12 cellular contexts compared by ENCODE assay signal in the genomic region with DNA sequence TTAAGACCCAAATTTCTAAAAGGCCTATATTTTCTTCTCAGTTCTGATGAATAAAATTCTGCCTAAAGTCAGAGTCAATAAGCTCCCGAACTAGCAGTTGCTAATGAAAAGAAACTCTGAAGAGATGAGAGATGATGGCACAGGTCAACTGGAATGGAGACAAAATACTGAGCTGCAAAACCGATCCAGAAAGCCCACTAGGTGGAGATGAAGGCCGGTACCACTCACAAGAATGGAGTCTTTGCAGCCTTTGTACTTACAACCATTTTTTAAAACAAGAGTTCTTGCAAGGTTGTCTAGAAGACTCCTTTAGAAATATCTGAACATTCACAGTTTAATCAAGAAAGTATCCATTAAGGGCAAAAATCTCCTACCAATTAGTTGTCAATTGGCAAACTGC.
DNase-seq lines count a peak whose midpoint lies in the region; ATAC-seq and TF ChIP-seq lines count a peak whose summit lies in the region.
"Had no signal": no experiment of that assay in that cellular context is flagged by ENCODE, and none has a peak within 500 bp of the region (broad histone marks: within the 10 kb centered on the region; RNA-seq: fewer than 3 reads in every experiment).

No MANE protein-coding gene starts in this region.

- no peaks in the 10 kb centered on the region for H3K4me1 ChIP-seq in effector memory CD4-positive, alpha-beta T cell (ENCODE audit: control insufficient read depth, insufficient read depth, low read length, poor library complexity, severe bottlenecking)
- H3K4me1 ChIP-seq: pancreas had no signal

- H3K4me3 ChIP-seq in effector memory CD4-positive, alpha-beta T cell (ENCODE audit: insufficient read depth, low read depth, low read length, poor library complexity, severe bottlenecking) = no peak overlapping the region
- H3K4me3 ChIP-seq: pancreas had no signal

- intact Hi-C loops in left ventricle myocardium superior (cut with micrococcal nuclease) = no loop called here

- peak; percentile 51 for TF ChIP-seq CTCF in VCaP (conservative IDR thresholded peaks at IDR 0.05)

- H3K36me3 ChIP-seq in effector memory CD4-positive, alpha-beta T cell (ENCODE audit: control insufficient read depth, insufficient read depth, low read length) = no peaks in the 10 kb centered on the region
- H3K36me3 ChIP-seq: pancreas had no signal

- H3K9me3 ChIP-seq in effector memory CD4-positive, alpha-beta T cell (ENCODE audit: control insufficient read depth, low read length) = no peaks in the 10 kb centered on the region
- H3K9me3 ChIP-seq: pancreas had no signal

- H3K27ac ChIP-seq in VCaP = peak overlapping the region; percentile 45
- H3K27ac ChIP-seq in effector memory CD4-positive, alpha-beta T cell (ENCODE audit: insufficient read depth, low read length, poor library complexity, severe bottlenecking) = no peak overlapping the region
- H3K27ac ChIP-seq: pancreas had no signal

- DNase-seq in DMS53 (lab: John Stamatoyannopoulos, UW) (peak; percentile 7), DMS53 treated with DMSO at 0.1 percent for 48 hours (lab: John Stamatoyannopoulos, UW; ENCODE audit: unreplicated experiment) (no peak), left ventricle myocardium superior (no peak), superior temporal gyrus (ENCODE audit: extremely low spot score) (peak; percentile 87), cortex of kidney (lab: John Stamatoyannopoulos, UW) (no peak), T-helper 9 cell (no peak)
- DNase-seq in effector memory CD4-positive, alpha-beta T cell = no peak
- DNase-seq: activated CD4-positive, CD25-positive, alpha-beta regulatory T cell; activated gamma-delta T cell treated with Interleukin-2 at 50 U/mL for 16 hours; effector CD4-positive, alpha-beta T cell; pancreas had no signal

- peak; percentile 36 for ATAC-seq in left ventricle myocardium superior
- ATAC-seq: pancreas had no signal

- no peaks in the 10 kb centered on the region for H3K27me3 ChIP-seq in effector memory CD4-positive, alpha-beta T cell (replicated peaks; ENCODE audit: control insufficient read depth, insufficient read depth, low read length, poor library complexity, severe bottlenecking)
- H3K27me3 ChIP-seq: pancreas had no signal

Comparison
In these comparisons a context has a peak if more than half of its experiments do, and no peak if none do; other contexts are left out.
1. DNase-seq: peak in DMS53 (single experiment) and superior temporal gyrus (single experiment); none in DMS53 treated with DMSO at 0.1 percent for 48 hours (single experiment), left ventricle myocardium superior (single experiment), cortex of kidney (single experiment), effector memory CD4-positive, alpha-beta T cell (0 of 3) and T-helper 9 cell (single experiment).